8 cellular contexts compared by ENCODE assay signal in genomic region chr3:16370872-16371740, GRCh38.
DNase-seq lines count a peak whose midpoint lies in the region; ATAC-seq and TF ChIP-seq lines count a peak whose summit lies in the region.

No MANE protein-coding gene starts in this region.

- H3K36me3 ChIP-seq in left ventricle myocardium inferior (peaks cover 38% of the 10 kb centered on the region), uterus (no peaks in the 10 kb centered on the region), vagina (no peaks in the 10 kb centered on the region)

- peak overlapping the region in 3 of 6 donors; percentile 10 to 73 (median 29) for H3K27ac Mint-ChIP-seq in immature natural killer cell

- H3K4me1 ChIP-seq in left ventricle myocardium inferior (peaks cover 89% of the 10 kb centered on the region), uterus (peaks cover 0 to 33% of the 10 kb centered on the region in 2 donors), vagina (peaks cover 30% of the 10 kb centered on the region)

- TF ChIP-seq CTCF in left ventricle myocardium inferior (IDR thresholded peaks at IDR 0.05; ENCODE audit: borderline replicate concordance) (no peak), uterus (IDR thresholded peaks at IDR 0.05) (no peak), vagina (IDR thresholded peaks at IDR 0.05) (no peak)

- ATAC-seq in GM21526 (IDR thresholded peaks at IDR 0.05; ENCODE audit: low FRiP score, unreplicated experiment) = no peak

- DNase-seq in stimulated activated CD4-positive, alpha-beta T cell treated with anti-CD3 and anti-CD28 coated beads, Interleukin-1b, Interleukin-23, amount 100 ng/mL, for 48 hours = peak; percentile 21
- no peak for DNase-seq in stimulated activated CD4-positive, alpha-beta T cell treated with anti-CD3 and anti-CD28 coated beads, Interleukin-12 subunit alpha, Interleukin-12 subunit beta, amount 100 ng/mL, for 4 hours
- DNase-seq in NCI-H146 (lab: John Stamatoyannopoulos, UW) (peak; percentile 63), left ventricle myocardium inferior (peak; percentile 53), uterus (peak in 1 of 2 donors; percentile 41), vagina (ENCODE audit: extremely low spot score in 2 of 2) (no peak), immature natural killer cell (no peak)

- peaks cover 0 to 16% (median 3%) of the 10 kb centered on the region in 3 donors for H3K27me3 Mint-ChIP-seq in immature natural killer cell (ENCODE audit: low read depth in 3 of 3)

- H3K4me3 Mint-ChIP-seq in immature natural killer cell = no peak overlapping the region

- intact Hi-C loops in left ventricle myocardium inferior (cut with micrococcal nuclease) (loop anchor here (10.0 kb wide), 1 partner anchor 144 kb away; the partner anchor contains the start of gene RFTN1), uterus (cut with DNase I; ENCODE audit: low total_unique reads) (no loop called here), vagina (cut with DNase I) (no loop called here)

- H3K27ac ChIP-seq in left ventricle myocardium inferior (replicated peaks) (peak overlapping the region; percentile 86), uterus (peak overlapping the region; percentile 76 to 87), vagina (no peak overlapping the region)

- H3K27me3 ChIP-seq in left ventricle myocardium inferior (ENCODE audit: low read depth) = no peaks in the 10 kb centered on the region
- no peaks in the 10 kb centered on the region for H3K27me3 ChIP-seq in uterus
- no peaks in the 10 kb centered on the region for H3K27me3 ChIP-seq in vagina

- H3K36me3 Mint-ChIP-seq in immature natural killer cell = peaks cover 23 to 72% (median 25%) of the 10 kb centered on the region in 3 donors

- H3K9me3 ChIP-seq in left ventricle myocardium inferior (replicated peaks) (no peaks in the 10 kb centered on the region), uterus (no peaks in the 10 kb centered on the region), vagina (no peaks in the 10 kb centered on the region)

- no peak for TF ChIP-seq POLR2A in uterus (IDR thresholded peaks at IDR 0.05)
- TF ChIP-seq POLR2A in vagina (IDR thresholded peaks at IDR 0.05) = no peak

- H3K9me3 Mint-ChIP-seq in immature natural killer cell = no peaks in the 10 kb centered on the region

- H3K4me3 ChIP-seq in left ventricle myocardium inferior = peak overlapping the region; percentile 29
- no peak overlapping the region for H3K4me3 ChIP-seq in uterus
- H3K4me3 ChIP-seq in vagina = no peak overlapping the region

- peaks cover 27 to 56% of the 10 kb centered on the region in 2 donors for H3K4me1 Mint-ChIP-seq in immature natural killer cell

Comparison
In these comparisons a context has a peak if more than half of its experiments do, and no peak if none do; other contexts are left out.
1. DNase-seq: peak in stimulated activated CD4-positive, alpha-beta T cell treated with anti-CD3 and anti-CD28 coated beads, Interleukin-1b, Interleukin-23, amount 100 ng/mL, for 48 hours (single experiment), NCI-H146 (single experiment) and left ventricle myocardium inferior (single experiment); none in stimulated activated CD4-positive, alpha-beta T cell treated with anti-CD3 and anti-CD28 coated beads, Interleukin-12 subunit alpha, Interleukin-12 subunit beta, amount 100 ng/mL, for 4 hours (single experiment), vagina (0 of 2) and immature natural killer cell (0 of 3).